ENCODE assay signal across 25 cellular contexts in genomic region chr1:204990721-204991341, GRCh38. TPM values are rescaled to one million over a fixed set of nuclear protein-coding genes. Genes with fewer than 3 reads are reported as not detected.
DNase-seq lines count a peak whose midpoint lies in the region; ATAC-seq and TF ChIP-seq lines count a peak whose summit lies in the region.
"Had no signal": no experiment of that assay in that cellular context is flagged by ENCODE, and none has a peak within 500 bp of the region (broad histone marks: within the 10 kb centered on the region; RNA-seq: fewer than 3 reads in every experiment).

No MANE protein-coding gene starts in this region.

- no peak overlapping the region for H3K9ac ChIP-seq in iPS-15b (ENCODE audit: low read depth, low read length)
- H3K9ac ChIP-seq: GM23248 had no signal

- H3K4me3 ChIP-seq in GM23338 = no peak overlapping the region
- peak overlapping the region; percentile 14 for H3K4me3 ChIP-seq in iPS-15b (ENCODE audit: low read depth, low read length)
- peak overlapping the region; percentile 18 to 37 for H3K4me3 ChIP-seq in neutrophil (ENCODE audit: low read depth in 1 of 2, low read length in 1 of 2)
- H3K4me3 ChIP-seq: GM23248, SK-N-MC had no signal

- ATAC-seq in GM23338 = no peak
- ATAC-seq in WTC11 = no peak
- ATAC-seq in HG02571 (IDR thresholded peaks at IDR 0.05; ENCODE audit: unreplicated experiment) = no peak
- ATAC-seq: HCT116 had no signal

- DNase-seq in GM23338 (ENCODE audit: low spot score) = no peak
- DNase-seq in WTC11 (ENCODE audit: low spot score) = no peak
- DNase-seq in NCI-H748 (lab: John Stamatoyannopoulos, UW; ENCODE audit: unreplicated experiment) = no peak
- DNase-seq in COLO668 (lab: John Stamatoyannopoulos, UW; ENCODE audit: unreplicated experiment) = no peak
- no peak for DNase-seq in DMS53 (lab: John Stamatoyannopoulos, UW)
- DNase-seq: BE2C; Caco-2; CD4-positive, CD25-positive, alpha-beta regulatory T cell; GF-D8; GM23248; Karpas-422; NCI-H1048; NCI-H1436 treated with DMSO at 0.1 percent for 48 hours; NCI-H2029; NCI-H526 treated with DMSO at 0.1 percent for 48 hours; NK-92 treated with Interleukin-12 subunit alpha and Interleukin-12 subunit beta, amount 100 ng/mL, for 24 hours; SHP77 had no signal

- H3K27me3 ChIP-seq in GM23338 (ENCODE audit: insufficient read depth) (no peaks in the 10 kb centered on the region), iPS-15b (ENCODE audit: control insufficient read depth, insufficient read depth, low read length) (peaks cover 15% of the 10 kb centered on the region), neutrophil (no peaks in the 10 kb centered on the region)
- H3K27me3 ChIP-seq: BE2C had no signal

- no peak overlapping the region for H3K27ac Mint-ChIP-seq in GM23338
- H3K27ac Mint-ChIP-seq in WTC11 = no peak overlapping the region

- H3K36me3 Mint-ChIP-seq in GM23338 (ENCODE audit: low read depth) = no peaks in the 10 kb centered on the region; the same call in 2 of the 3 replicates
- peaks cover 5% of the 10 kb centered on the region; the same call in 1 of the 2 replicates for H3K36me3 Mint-ChIP-seq in WTC11
- H3K36me3 Mint-ChIP-seq: CD4-positive, CD25-positive, alpha-beta regulatory T cell; IgD-negative memory B cell had no signal

- H3K36me3 ChIP-seq in GM23338 (ENCODE audit: insufficient read depth) (no peaks in the 10 kb centered on the region), iPS-15b (ENCODE audit: control insufficient read depth, insufficient read depth, low read length) (no peaks in the 10 kb centered on the region), neutrophil (no peaks in the 10 kb centered on the region)
- H3K36me3 ChIP-seq: BE2C had no signal

- H3K4me2 ChIP-seq in GM23338 = peak overlapping the region; percentile 72

- CTCF ChIA-PET in WTC11 (lab: Charles Lee) = interaction anchor here (0.9 to 18.7 kb wide), 20 partner anchors 11 to 334 kb away, joined by 3 to 648 read pairs (median 6); partner anchors contain the start of gene RBBP5

- peaks cover 35% of the 10 kb centered on the region for H3K4me1 Mint-ChIP-seq in GM23338
- H3K4me1 Mint-ChIP-seq in WTC11 = peaks cover 35% of the 10 kb centered on the region

- POLR2A ChIA-PET in WTC11 (lab: Charles Lee) = interaction anchor here (1.0 kb wide), 1 partner anchor 71 kb away, joined by 4 read pairs; no protein-coding TSS in a partner anchor

- no peak overlapping the region for H3K27ac ChIP-seq in GM23338 (ENCODE audit: low read depth)
- H3K27ac ChIP-seq in neutrophil = peak overlapping the region; percentile 99
- H3K27ac ChIP-seq: GM23248, SK-N-MC had no signal

- no peaks in the 10 kb centered on the region for H3F3A ChIP-seq in GM23338 (replicated peaks; ENCODE audit: low read depth)

- H3K9me3 ChIP-seq in iPS-15b (ENCODE audit: control insufficient read depth, insufficient read depth, low read length) (no peaks in the 10 kb centered on the region), neutrophil (no peaks in the 10 kb centered on the region)
- H3K9me3 ChIP-seq: BE2C, Caco-2 had no signal

- no peak for TF ChIP-seq CTCF in GM23338 (conservative IDR thresholded peaks at IDR 0.05; ENCODE audit: low read depth in 2 of 2)
- no peak for TF ChIP-seq CTCF in WTC11 (IDR thresholded peaks at IDR 0.05)
- TF ChIP-seq CTCF in neutrophil (IDR thresholded peaks at IDR 0.05) = no peak

- no peak overlapping the region for H2AFZ ChIP-seq in GM23338
- H2AFZ ChIP-seq: GM23248 had no signal

- peak overlapping the region; percentile 43; the same call in 1 of the 3 replicates for H3K4me3 Mint-ChIP-seq in GM23338
- H3K4me3 Mint-ChIP-seq in WTC11 = no peak overlapping the region
- H3K4me3 Mint-ChIP-seq: CD4-positive, CD25-positive, alpha-beta regulatory T cell; IgD-negative memory B cell had no signal

- H3K9me2 ChIP-seq in GM23338 (ENCODE audit: insufficient read depth) = no peaks in the 10 kb centered on the region

- H3K4me1 ChIP-seq in GM23338 (ENCODE audit: insufficient read depth) (peaks cover 17% of the 10 kb centered on the region; the same call in 1 of the 2 replicates), iPS-15b (ENCODE audit: control insufficient read depth, insufficient read depth, low read length) (peaks cover 24% of the 10 kb centered on the region), neutrophil (ENCODE audit: control insufficient read depth in 1 of 2, insufficient read depth in 1 of 2, low read depth in 1 of 2, low read length in 1 of 2) (peaks cover 57 to 58% of the 10 kb centered on the region in 2 experiments)
- H3K4me1 ChIP-seq: BE2C, Caco-2 had no signal

- H4K20me1 ChIP-seq in GM23338 (replicated peaks; ENCODE audit: insufficient read depth) = no peaks in the 10 kb centered on the region

- H3K27me3 Mint-ChIP-seq in GM23338 (ENCODE audit: insufficient read depth, low read depth, poor library complexity) (peaks cover 24% of the 10 kb centered on the region), WTC11 (ENCODE audit: low read depth) (peaks cover 20% of the 10 kb centered on the region)
- H3K27me3 Mint-ChIP-seq: CD4-positive, CD25-positive, alpha-beta regulatory T cell had no signal

- H3K79me2 ChIP-seq in GM23338 (replicated peaks; ENCODE audit: insufficient read depth) = no peaks in the 10 kb centered on the region

- H3K9me3 Mint-ChIP-seq in GM23338 = no peaks in the 10 kb centered on the region
- no peaks in the 10 kb centered on the region for H3K9me3 Mint-ChIP-seq in WTC11
- H3K9me3 Mint-ChIP-seq: IgD-negative memory B cell had no signal

TF ChIP-seq in GM23338, 12 proteins besides CTCF, POLR2A, EP300 and RAD21 (continues in another document):
- no peak for TF ChIP-seq POLR2AphosphoS5 (IDR thresholded peaks at IDR 0.05; ENCODE audit: low read depth)
- no peak for TF ChIP-seq CREB1 (CRISPR knock-in tag; IDR thresholded peaks at IDR 0.05; ENCODE audit: low read depth)
- TF ChIP-seq EZH2phosphoT487 (IDR thresholded peaks at IDR 0.05; ENCODE audit: unreplicated experiment) = no peak
- no peak for TF ChIP-seq ZNF331 (CRISPR knock-in tag; IDR thresholded peaks at IDR 0.05; ENCODE audit: low read depth)
- TF ChIP-seq EZH2 (IDR thresholded peaks at IDR 0.05; ENCODE audit: low read depth, unreplicated experiment) = no peak
- TF ChIP-seq ETS1 (IDR thresholded peaks at IDR 0.05) = no peak

TF ChIP-seq in WTC11, 78 proteins besides CTCF, POLR2A, EP300 and RAD21:
- TF ChIP-seq FOXP1 (CRISPR knock-in tag; IDR thresholded peaks at IDR 0.05; ENCODE audit: borderline replicate concordance) (0 out of 2 replicates have a peak, but pooled peaks have one; percentile 34), ZNF121 (CRISPR knock-in tag; IDR thresholded peaks at IDR 0.05) (peak; percentile 60; the same call in 1 of the 2 replicates), PRRX2 (CRISPR knock-in tag; IDR thresholded peaks at IDR 0.05) (no peak), TEAD4 (CRISPR knock-in tag; IDR thresholded peaks at IDR 0.05) (no peak), CBFB (CRISPR knock-in tag; IDR thresholded peaks at IDR 0.05; ENCODE audit: low read depth) (peak; percentile 88; the same call in 1 of the 2 replicates), HMGXB4 (CRISPR knock-in tag; IDR thresholded peaks at IDR 0.05) (no peak)

RNA-seq across cellular contexts. Expression of gene CNTN2, which starts 52.2 kb away (rescaled TPM):
- 2.2 TPM in 2 replicates for total RNA-seq in GM23338 (2014; rRNA removed; shearing (Covaris generic))
- polyA plus RNA-seq in GM23338 (2016; fragmentation: Nextera tagmentation; extraction: Ambion mirVana) = 0.75 and 1.3 TPM in 2 replicates
- total RNA-seq in WTC11 (2021) = 0.89 to 1.3 TPM (median 1.2 TPM) in 3 replicates
- total RNA-seq: Caco-2; CD4-positive, CD25-positive, alpha-beta regulatory T cell; GM23248; HT1080; OCI-LY7 had no signal
- polyA plus RNA-seq: CD4-positive, CD25-positive, alpha-beta regulatory T cell; GM23248; IgD-negative memory B cell had no signal
